ENCODE assay signal across 7 cellular contexts in genomic region chr20:47179267-47179666, GRCh38.
"Had no signal": no experiment of that assay in that cellular context is flagged by ENCODE, and none has a peak within 500 bp of the region (broad histone marks: within the 10 kb centered on the region; RNA-seq: fewer than 3 reads in every experiment).

No MANE protein-coding gene starts in this region.

- H3K4me3 ChIP-seq: K562 had no signal

- H3K27ac ChIP-seq: HL-60, KMS-11 had no signal

- ATAC-seq: HepG2, K562 had no signal

- FAIRE-seq: HepG2, K562 had no signal

- H3K4me2 ChIP-seq: KMS-11 had no signal

- H3K9ac ChIP-seq: KMS-11 had no signal

- DNase-seq: IMR-90, KBM-7, KG1 had no signal
